ENCODE assay signal across 9 cellular contexts in genomic region chr11:123357353-123357989, GRCh38.
A peak's percentile ranks its signal among the peaks of the same experiment; 100 is the strongest.
DNase-seq lines count a peak whose midpoint lies in the region; ATAC-seq and TF ChIP-seq lines count a peak whose summit lies in the region.
"Had no signal": no experiment of that assay in that cellular context is flagged by ENCODE, and none has a peak within 500 bp of the region (broad histone marks: within the 10 kb centered on the region; RNA-seq: fewer than 3 reads in every experiment).

No MANE protein-coding gene starts in this region.

- peak overlapping the region; percentile 85 for H3K4me3 Mint-ChIP-seq in activated naive CD8-positive, alpha-beta T cell treated with anti-CD3 and anti-CD28 coated beads for 36 hours
- peak overlapping the region in 5 of 8 donors; percentile 26 to 82 (median 52) for H3K4me3 Mint-ChIP-seq in naive B cell

- DNase-seq in BE2C (no peak), naive B cell (no peak), RPMI8226 (no peak), MV-4-11 (lab: John Stamatoyannopoulos, UW) (no peak), NCI-H1930 (lab: John Stamatoyannopoulos, UW) (no peak)
- DNase-seq in activated naive CD8-positive, alpha-beta T cell treated with anti-CD3 and anti-CD28 coated beads for 36 hours, result peak; percentile 50
- DNase-seq: erythroblast had no signal

- ATAC-seq in GM21717 (IDR thresholded peaks at IDR 0.05; ENCODE audit: unreplicated experiment), result peak; percentile 4
- no peak for ATAC-seq in naive B cell (ENCODE audit: low read depth in 2 of 2)
- ATAC-seq in GM19467 (IDR thresholded peaks at IDR 0.05; ENCODE audit: unreplicated experiment), result no peak

- TF ChIP-seq CTCF in BE2C (IDR thresholded peaks at IDR 0.05; ENCODE audit: low read depth, low read length), result no peak

- H3K4me3 ChIP-seq in BE2C (ENCODE audit: low read depth, low read length), result peak overlapping the region; percentile 84

- no peaks in the 10 kb centered on the region for H3K27me3 ChIP-seq in BE2C

- H3K9me3 Mint-ChIP-seq in activated naive CD8-positive, alpha-beta T cell treated with anti-CD3 and anti-CD28 coated beads for 36 hours, result no peaks in the 10 kb centered on the region
- no peaks in the 10 kb centered on the region for H3K9me3 Mint-ChIP-seq in naive B cell

- H3K27me3 Mint-ChIP-seq in activated naive CD8-positive, alpha-beta T cell treated with anti-CD3 and anti-CD28 coated beads for 36 hours, result peaks cover 79% of the 10 kb centered on the region
- peaks cover 24 to 61% (median 42%) of the 10 kb centered on the region in 3 donors for H3K27me3 Mint-ChIP-seq in naive B cell

- H3K36me3 ChIP-seq in BE2C, result no peaks in the 10 kb centered on the region

- H3K9me3 ChIP-seq in BE2C, result no peaks in the 10 kb centered on the region

- H3K36me3 Mint-ChIP-seq in activated naive CD8-positive, alpha-beta T cell treated with anti-CD3 and anti-CD28 coated beads for 36 hours, result peaks cover 8% of the 10 kb centered on the region
- no peaks in the 10 kb centered on the region for H3K36me3 Mint-ChIP-seq in naive B cell

- H3K4me1 Mint-ChIP-seq in activated naive CD8-positive, alpha-beta T cell treated with anti-CD3 and anti-CD28 coated beads for 36 hours, result peaks cover 26% of the 10 kb centered on the region
- H3K4me1 Mint-ChIP-seq in naive B cell, result peaks cover 6 to 13% (median 8%) of the 10 kb centered on the region in 3 donors

- peaks cover under 1% of the 10 kb centered on the region for H3K4me1 ChIP-seq in BE2C

- peak overlapping the region; percentile 82 for H3K27ac Mint-ChIP-seq in activated naive CD8-positive, alpha-beta T cell treated with anti-CD3 and anti-CD28 coated beads for 36 hours
- peak overlapping the region in 1 of 6 donors; percentile 83 for H3K27ac Mint-ChIP-seq in naive B cell
